Comparison of ENCODE assay signal across 7 cellular contexts in genomic region chr15:39706252-39706651, GRCh38.
"Had no signal": no experiment of that assay in that cellular context is flagged by ENCODE, and none has a peak within 500 bp of the region (broad histone marks: within the 10 kb centered on the region; RNA-seq: fewer than 3 reads in every experiment).

No MANE protein-coding gene starts in this region.

- H3K4me3 ChIP-seq: GM23338 had no signal

- ATAC-seq: GM23338 had no signal

- FAIRE-seq: H1, H54, HTR-8/SVneo had no signal

- H2AFZ ChIP-seq: GM23338 had no signal

- H3K4me2 ChIP-seq: GM23338 had no signal

- DNase-seq: H9, HCEC 1CT, KG1 had no signal
